ENCODE assay signal across 1 cellular context in genomic region chr16:68267612-68268405, GRCh38.
TF ChIP-seq lines count a peak whose summit lies in the region.

No MANE protein-coding gene starts in this region.

TF ChIP-seq in K562, 482 proteins besides CTCF, POLR2A, EP300 and RAD21:
- peak; percentile 92 for TF ChIP-seq NFIC (IDR thresholded peaks at IDR 0.05)
- TF ChIP-seq ILF3 (IDR thresholded peaks at IDR 0.05; ENCODE audit: borderline replicate concordance), result no peak
- no peak for TF ChIP-seq NR2C1 (IDR thresholded peaks at IDR 0.05)
- no peak for TF ChIP-seq NR2C1 (tag; IDR thresholded peaks at IDR 0.05)
- no peak for TF ChIP-seq TEAD1 (CRISPR knock-in tag; IDR thresholded peaks at IDR 0.05)
- no peak for TF ChIP-seq ZNF592 (IDR thresholded peaks at IDR 0.05)
- peak; percentile 7; the same call in 1 of the 2 replicates for TF ChIP-seq PKNOX1 (IDR thresholded peaks at IDR 0.05)
- no peak for TF ChIP-seq MYNN (IDR thresholded peaks at IDR 0.05)
- no peak for TF ChIP-seq MYNN (CRISPR knock-in tag; IDR thresholded peaks at IDR 0.05)
- TF ChIP-seq PRPF4 (IDR thresholded peaks at IDR 0.05; ENCODE audit: insufficient read depth, low read depth, low read length, poor library complexity, severe bottlenecking), result no peak
- TF ChIP-seq ZBTB17 (CRISPR knock-in tag; IDR thresholded peaks at IDR 0.05), result no peak
- TF ChIP-seq TCF15 (CRISPR knock-in tag; IDR thresholded peaks at IDR 0.05), result no peak
- no peak for TF ChIP-seq ZSCAN32 (CRISPR knock-in tag; IDR thresholded peaks at IDR 0.05)
- no peak for TF ChIP-seq HMG20A (CRISPR knock-in tag; conservative IDR thresholded peaks at IDR 0.05)
- TF ChIP-seq ZNF79 (CRISPR knock-in tag; IDR thresholded peaks at IDR 0.05; ENCODE audit: low read depth), result no peak
- no peak for TF ChIP-seq MTA1 (IDR thresholded peaks at IDR 0.05; ENCODE audit: borderline replicate concordance)
- no peak for TF ChIP-seq CREB5 (CRISPR knock-in tag; IDR thresholded peaks at IDR 0.05)
